Comparison of ENCODE assay signal across 15 cellular contexts in the genomic region with DNA sequence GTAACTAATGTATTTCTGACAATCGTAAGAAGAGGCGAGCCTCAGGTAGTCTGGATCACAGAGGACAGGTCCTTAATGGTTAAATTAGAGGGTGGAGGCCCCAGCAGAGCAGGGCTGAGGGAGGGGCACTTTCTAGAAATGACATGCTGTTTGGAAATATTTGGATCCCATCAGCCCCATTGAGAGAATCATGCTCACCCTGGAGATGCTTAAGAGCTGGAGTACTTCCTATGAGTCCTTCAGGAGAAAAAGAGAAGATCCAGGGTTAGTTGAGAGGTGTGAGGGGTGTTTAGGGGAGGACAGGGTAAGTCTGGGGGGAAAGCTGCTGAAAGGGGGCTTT.
A peak's percentile ranks its signal among the peaks of the same experiment; 100 is the strongest.
DNase-seq lines count a peak whose midpoint lies in the region; ATAC-seq, FAIRE-seq and TF ChIP-seq lines count a peak whose summit lies in the region.
"Had no signal": no experiment of that assay in that cellular context is flagged by ENCODE, and none has a peak within 500 bp of the region (broad histone marks: within the 10 kb centered on the region; RNA-seq: fewer than 3 reads in every experiment).

No MANE protein-coding gene starts in this region.

- no peaks in the 10 kb centered on the region for H4K20me1 ChIP-seq in endothelial cell of umbilical vein (replicated peaks; ENCODE audit: control insufficient read depth, extremely low read depth, insufficient read depth, low read length)

- ATAC-seq in HG02678 (IDR thresholded peaks at IDR 0.05; ENCODE audit: unreplicated experiment) = no peak
- no peak for ATAC-seq in HG02798 (IDR thresholded peaks at IDR 0.05; ENCODE audit: poor library complexity, unreplicated experiment)
- ATAC-seq: A549 had no signal

- no peaks in the 10 kb centered on the region for H3K9me1 ChIP-seq in endothelial cell of umbilical vein (replicated peaks; ENCODE audit: control insufficient read depth, extremely low read depth, insufficient read depth, low read length)

- no peak overlapping the region for H2BK15ac ChIP-seq in mesenchymal stem cell (ENCODE audit: low read depth, poor library complexity, severe bottlenecking)

- DNase-seq in AG04450 (ENCODE audit: low read depth, low spot score) (no peak), endothelial cell of umbilical vein (ENCODE audit: low read depth, low spot score) (no peak), mesenchymal stem cell (no peak), T-helper 1 cell (no peak), glomerular visceral epithelial cell (ENCODE audit: extremely low spot score) (no peak)
- DNase-seq: activated T-cell treated with anti-CD3 and anti-CD28 coated beads, Interleukin-2, amount 50 U/mL, for 1 hour; amniotic stem cell; left colon; NCI-H1105; NCI-H226; stimulated activated CD4-positive, alpha-beta T cell treated with anti-CD3 and anti-CD28 coated beads, Interleukin-4, amount 100 ng/mL, for 1 hour had no signal

- TF ChIP-seq CTCF in AG04450 (IDR thresholded peaks at IDR 0.05; ENCODE audit: low read depth, low read length) (no peak), endothelial cell of umbilical vein (IDR thresholded peaks at IDR 0.05; ENCODE audit: extremely low read depth in 1 of 2, insufficient read depth in 1 of 2, low read depth in 1 of 2, low read length in 2 of 2) (no peak)

- H4K91ac ChIP-seq in mesenchymal stem cell (ENCODE audit: low read length) = no peak overlapping the region

- H3K27me3 ChIP-seq in AG04450 (ENCODE audit: control insufficient read depth, insufficient read depth, low read length) = no peaks in the 10 kb centered on the region
- H3K27me3 ChIP-seq in endothelial cell of umbilical vein (ENCODE audit: control insufficient read depth in 2 of 2, insufficient read depth in 2 of 2, low read length in 2 of 2) = no peaks in the 10 kb centered on the region
- no peaks in the 10 kb centered on the region for H3K27me3 ChIP-seq in mesenchymal stem cell (ENCODE audit: control insufficient read depth in 1 of 2, insufficient read depth in 1 of 2, low read length in 2 of 2)
- H3K27me3 ChIP-seq in skeletal muscle tissue (ENCODE audit: control insufficient read depth in 3 of 3, insufficient read depth in 3 of 3, low read length in 3 of 3) = no peaks in the 10 kb centered on the region

- intact Hi-C loops in endothelial cell of umbilical vein (cut with micrococcal nuclease) = no loop called here

- H3K4me1 ChIP-seq in endothelial cell of umbilical vein (ENCODE audit: control insufficient read depth, extremely low read depth, insufficient read depth, low read length) = peaks cover 53% of the 10 kb centered on the region
- H3K4me1 ChIP-seq in mesenchymal stem cell (ENCODE audit: control insufficient read depth, insufficient read depth, low read depth, low read length) = peaks cover 9% of the 10 kb centered on the region
- peaks cover 53 to 73% (median 70%) of the 10 kb centered on the region in 3 donors for H3K4me1 ChIP-seq in skeletal muscle tissue (ENCODE audit: control insufficient read depth in 3 of 3, insufficient read depth in 3 of 3, low read length in 3 of 3)

- H4K8ac ChIP-seq in mesenchymal stem cell (ENCODE audit: low read length) = no peak overlapping the region

- H3K36me3 ChIP-seq in endothelial cell of umbilical vein (ENCODE audit: control insufficient read depth in 2 of 2, extremely low read depth in 1 of 2, insufficient read depth in 2 of 2, low read length in 2 of 2) = no peaks in the 10 kb centered on the region
- H3K36me3 ChIP-seq in mesenchymal stem cell (ENCODE audit: control insufficient read depth in 1 of 2, insufficient read depth in 2 of 2, low read depth in 1 of 2, low read length in 2 of 2) = peaks cover 0 to 15% of the 10 kb centered on the region in 2 experiments
- peaks cover 0 to 5% (median 0%) of the 10 kb centered on the region in 3 donors for H3K36me3 ChIP-seq in skeletal muscle tissue (ENCODE audit: control insufficient read depth in 3 of 3, insufficient read depth in 3 of 3, low read length in 3 of 3)

- dilution Hi-C loops in endothelial cell of umbilical vein (cut with MboI; ENCODE audit: extremely low pct_ligation_motif_present, low sequenced_read_pairs) = no loop called here

- H3K4ac ChIP-seq in mesenchymal stem cell (ENCODE audit: low read depth in 1 of 2, low read length in 2 of 2) = peak overlapping the region; percentile 60 to 89

- peak overlapping the region; percentile 45 for H2AFZ ChIP-seq in endothelial cell of umbilical vein (ENCODE audit: low read depth, low read length)
- H2AFZ ChIP-seq in mesenchymal stem cell (ENCODE audit: low read depth, low read length) = no peak overlapping the region

- POLR2A ChIA-PET in AG04450 (lab: Yijun Ruan, JAX) = no interaction called here
- POLR2A ChIA-PET in endothelial cell of umbilical vein (lab: Charles Lee) = interaction anchor here (1.4 kb wide), 1 partner anchor 9 kb away, joined by 4 read pairs; no protein-coding TSS in a partner anchor

- peak overlapping the region; percentile 49 for H3K4me3 ChIP-seq in AG04450 (ENCODE audit: low read depth, low read length)
- H3K4me3 ChIP-seq in endothelial cell of umbilical vein (replicated peaks in 1 of 3; ENCODE audit: insufficient read depth in 1 of 3, low read depth in 1 of 3, low read length in 3 of 3) = peak overlapping the region in 2 of 3 experiments; percentile 33 to 50
- peak overlapping the region in 1 of 2 experiments; percentile 52 for H3K4me3 ChIP-seq in mesenchymal stem cell (ENCODE audit: insufficient read depth in 1 of 2, low read depth in 1 of 2, low read length in 2 of 2)
- peak overlapping the region; percentile 81 to 89 (median 87) for H3K4me3 ChIP-seq in skeletal muscle tissue (ENCODE audit: low read length in 3 of 3)
- H3K4me3 ChIP-seq: A549 had no signal

- H3K27ac ChIP-seq in AG04450 (ENCODE audit: low read depth, low read length) (peak overlapping the region; percentile 81), endothelial cell of umbilical vein (ENCODE audit: insufficient read depth, low read depth, low read length) (peak overlapping the region; percentile 84), mesenchymal stem cell (ENCODE audit: low read length, poor library complexity, severe bottlenecking) (no peak overlapping the region), skeletal muscle tissue (ENCODE audit: low read depth, low read length) (peak overlapping the region; percentile 84)
- H3K27ac ChIP-seq: A549 had no signal

- TF ChIP-seq POLR2A in endothelial cell of umbilical vein (IDR thresholded peaks at IDR 0.05; ENCODE audit: low read depth, low read length) = no peak

- WGBS in mesenchymal stem cell = 100% methylated on average over 2 of the region's 2 CpGs

- FAIRE-seq in endothelial cell of umbilical vein (lab: Jason Lieb, UNC) = no peak
- FAIRE-seq: A549 had no signal

- peak overlapping the region in 1 of 2 experiments; percentile 38 for H3K23ac ChIP-seq in mesenchymal stem cell (ENCODE audit: low read length in 2 of 2)

- peak overlapping the region; percentile 37 to 44 for H2BK12ac ChIP-seq in mesenchymal stem cell (ENCODE audit: low read length in 2 of 2)

- H3K9me3 ChIP-seq in AG04450 (ENCODE audit: control insufficient read depth, insufficient read depth, low read length) (no peaks in the 10 kb centered on the region), endothelial cell of umbilical vein (replicated peaks; ENCODE audit: control insufficient read depth, insufficient read depth, low read length) (no peaks in the 10 kb centered on the region), mesenchymal stem cell (ENCODE audit: control insufficient read depth, low read length) (no peaks in the 10 kb centered on the region), skeletal muscle tissue (ENCODE audit: control insufficient read depth in 3 of 3, low read length in 3 of 3) (no peaks in the 10 kb centered on the region)
- H3K9me3 ChIP-seq: A549 had no signal

- H2BK120ac ChIP-seq in mesenchymal stem cell (ENCODE audit: low read depth, low read length) = no peak overlapping the region

- H2BK5ac ChIP-seq in mesenchymal stem cell (ENCODE audit: low read depth, low read length, poor library complexity, severe bottlenecking) = no peak overlapping the region

- peak overlapping the region; percentile 70 for H3K4me2 ChIP-seq in endothelial cell of umbilical vein (ENCODE audit: insufficient read depth, low read length)
- no peak overlapping the region for H3K4me2 ChIP-seq in mesenchymal stem cell (ENCODE audit: low read length, poor library complexity, severe bottlenecking)
- H3K4me2 ChIP-seq: A549 had no signal

- H3K79me2 ChIP-seq in endothelial cell of umbilical vein (ENCODE audit: control insufficient read depth, insufficient read depth, low read length) = no peaks in the 10 kb centered on the region

- H2AK5ac ChIP-seq in mesenchymal stem cell (ENCODE audit: low read length, severe bottlenecking) = peak overlapping the region; percentile 73

- peak overlapping the region in 1 of 2 experiments; percentile 91 for H3K18ac ChIP-seq in mesenchymal stem cell (ENCODE audit: low read depth in 1 of 2, low read length in 2 of 2)

- peak overlapping the region in 1 of 2 experiments; percentile 29 for H3K14ac ChIP-seq in mesenchymal stem cell (ENCODE audit: low read length in 2 of 2)

- BruUV-seq in endothelial cell of umbilical vein (replicated peaks; lab: Mats Ljungman, UMichigan) = no TSS peak

- peak overlapping the region; percentile 72 for H3K9ac ChIP-seq in endothelial cell of umbilical vein (replicated peaks; ENCODE audit: extremely low read depth, insufficient read depth, low read length)
- H3K9ac ChIP-seq in mesenchymal stem cell (ENCODE audit: low read length) = peak overlapping the region; percentile 64
- peak overlapping the region; percentile 88 to 91 (median 89) for H3K9ac ChIP-seq in skeletal muscle tissue (ENCODE audit: low read depth in 1 of 3, low read length in 3 of 3)

- CTCF ChIA-PET in AG04450 (lab: Charles Lee) = interaction anchor here (1.4 to 1.7 kb wide), 2 partner anchors 31 to 223 kb away, joined by 3 to 4 read pairs; no protein-coding TSS in a partner anchor
- CTCF ChIA-PET in endothelial cell of umbilical vein (lab: Charles Lee) = interaction anchor here (0.9 to 2.9 kb wide), 7 partner anchors 9 to 122 kb away, joined by 3 to 17 read pairs (median 7); no protein-coding TSS in a partner anchor

- H3K79me1 ChIP-seq in mesenchymal stem cell (replicated peaks; ENCODE audit: low read length, poor library complexity, severe bottlenecking) = peaks cover 24% of the 10 kb centered on the region

TF ChIP-seq in endothelial cell of umbilical vein, 7 proteins besides CTCF, POLR2A, EP300 and RAD21 (continues in another document):
- no peak for TF ChIP-seq EZH2 (IDR thresholded peaks at IDR 0.05; ENCODE audit: borderline replicate concordance, low read depth, low read length, severe bottlenecking)
- no peak for TF ChIP-seq JUN (IDR thresholded peaks at IDR 0.05; ENCODE audit: borderline replicate concordance, insufficient read depth, insufficient read length, low read depth)
- TF ChIP-seq GATA2 (IDR thresholded peaks at IDR 0.05; ENCODE audit: insufficient read depth, insufficient read length, low read depth, low read length) = no peak
- TF ChIP-seq FOS (IDR thresholded peaks at IDR 0.05; ENCODE audit: borderline replicate concordance, insufficient read depth, low read length) = no peak
- no peak for TF ChIP-seq POLR2AphosphoS5 (IDR thresholded peaks at IDR 0.05; ENCODE audit: insufficient read depth, low read depth, low read length)
